In genomic region chr1:178308438-178308837, GRCh38 we compare ENCODE assay signal across 1 cellular context.
TF ChIP-seq lines count a peak whose summit lies in the region.

No MANE protein-coding gene starts in this region.

TF ChIP-seq in A549, 52 proteins besides CTCF, POLR2A, EP300 and RAD21 (continued from another document):
- TF ChIP-seq JUNB (IDR thresholded peaks at IDR 0.05) (no peak), TFCP2L1 (CRISPR knock-in tag; IDR thresholded peaks at IDR 0.05) (no peak), HOXB13 (CRISPR knock-in tag; IDR thresholded peaks at IDR 0.05; ENCODE audit: low read depth) (no peak), EHF (CRISPR knock-in tag; IDR thresholded peaks at IDR 0.05) (no peak), CEBPB (IDR thresholded peaks at IDR 0.05) (no peak)
